Comparison of ENCODE assay signal across 11 cellular contexts in genomic region chr20:50982372-50982771, GRCh38. TPM values are rescaled to one million over a fixed set of nuclear protein-coding genes. Genes with fewer than 3 reads are reported as not detected.
DNase-seq lines count a peak whose midpoint lies in the region; ATAC-seq and TF ChIP-seq lines count a peak whose summit lies in the region.
"Had no signal": no experiment of that assay in that cellular context is flagged by ENCODE, and none has a peak within 500 bp of the region (broad histone marks: within the 10 kb centered on the region; RNA-seq: fewer than 3 reads in every experiment).

No MANE protein-coding gene starts in this region.

- peaks cover 55% of the 10 kb centered on the region for H3K27me3 Mint-ChIP-seq in stimulated activated naive CD8-positive, alpha-beta T cell treated with anti-CD3 and anti-CD28 coated beads, Interleukin-15, amount 100 ng/mL, for 72 hours

- TF ChIP-seq CTCF in fibroblast of the aortic adventitia (IDR thresholded peaks at IDR 0.05; ENCODE audit: insufficient read depth, low read length): no peak

- no peaks in the 10 kb centered on the region for H3K9me3 Mint-ChIP-seq in stimulated activated naive CD8-positive, alpha-beta T cell treated with anti-CD3 and anti-CD28 coated beads, Interleukin-15, amount 100 ng/mL, for 72 hours
- H3K9me3 Mint-ChIP-seq: activated naive CD4-positive, alpha-beta T cell treated with anti-CD3 and anti-CD28 coated beads, Interleukin-2, amount 50 U/mL, for 24 hours; CD4-positive, alpha-beta memory T cell; T-helper 1 cell treated with Interleukin-12 subunit alpha and Interleukin-12 subunit beta and Interleukin-4 antibody, amounts not matched to agents 30 μg/mL and 1 μg/mL, for 36 hours had no signal

- no peak overlapping the region for H3K4me3 Mint-ChIP-seq in stimulated activated naive CD8-positive, alpha-beta T cell treated with anti-CD3 and anti-CD28 coated beads, Interleukin-15, amount 100 ng/mL, for 72 hours
- H3K4me3 Mint-ChIP-seq: activated naive CD4-positive, alpha-beta T cell treated with anti-CD3 and anti-CD28 coated beads, Interleukin-2, amount 50 U/mL, for 24 hours; CD4-positive, alpha-beta memory T cell; T-helper 1 cell treated with Interleukin-12 subunit alpha and Interleukin-12 subunit beta and Interleukin-4 antibody, amounts not matched to agents 30 μg/mL and 1 μg/mL, for 36 hours had no signal

- H3K4me1 Mint-ChIP-seq in stimulated activated naive CD8-positive, alpha-beta T cell treated with anti-CD3 and anti-CD28 coated beads, Interleukin-15, amount 100 ng/mL, for 72 hours: peaks cover 20% of the 10 kb centered on the region

- DNase-seq in stimulated activated naive CD8-positive, alpha-beta T cell treated with anti-CD3 and anti-CD28 coated beads, Interleukin-15, Interleukin-2, amounts not matched to agents 100 U/mL and 50 U/mL, for 24 hours: peak; percentile 24
- no peak for DNase-seq in stimulated activated naive CD8-positive, alpha-beta T cell treated with anti-CD3 and anti-CD28 coated beads, Interleukin-15, amount 100 ng/mL, for 72 hours
- DNase-seq in RPMI7951 (ENCODE audit: low read depth) (peak; percentile 87), fibroblast of the aortic adventitia (ENCODE audit: low read depth) (peak; percentile 62), NCI-H1092 treated with DMSO at 0.1 percent for 48 hours (lab: John Stamatoyannopoulos, UW) (no peak)
- no peak for DNase-seq in effector CD4-positive, alpha-beta T cell
- DNase-seq: CD4-positive, alpha-beta memory T cell had no signal

- H3K27ac Mint-ChIP-seq in stimulated activated naive CD8-positive, alpha-beta T cell treated with anti-CD3 and anti-CD28 coated beads, Interleukin-15, amount 100 ng/mL, for 72 hours: no peak overlapping the region
- H3K27ac Mint-ChIP-seq: activated naive CD4-positive, alpha-beta T cell treated with anti-CD3 and anti-CD28 coated beads, Interleukin-2, amount 50 U/mL, for 24 hours; CD4-positive, alpha-beta memory T cell; T-helper 1 cell treated with Interleukin-12 subunit alpha and Interleukin-12 subunit beta and Interleukin-4 antibody, amounts not matched to agents 30 μg/mL and 1 μg/mL, for 36 hours had no signal

- no peak for ATAC-seq in stimulated activated naive CD8-positive, alpha-beta T cell treated with anti-CD3 and anti-CD28 coated beads, Interleukin-15, Interleukin-2, amounts not matched to agents 100 U/mL and 50 U/mL, for 24 hours
- no peak for ATAC-seq in stimulated activated naive CD8-positive, alpha-beta T cell treated with anti-CD3 and anti-CD28 coated beads, Interleukin-15, amount 100 ng/mL, for 72 hours
- no peak for ATAC-seq in GM18517 (IDR thresholded peaks at IDR 0.05; ENCODE audit: unreplicated experiment)
- ATAC-seq in GM18867 (IDR thresholded peaks at IDR 0.05; ENCODE audit: unreplicated experiment): no peak

- no peak overlapping the region for H3K4me3 ChIP-seq in fibroblast of the aortic adventitia (ENCODE audit: low read depth, low read length)

RNA-seq across cellular contexts. Expression of gene MOCS3, which starts 23.8 kb away (rescaled TPM):
- total RNA-seq in RPMI7951 (2014; rRNA removed; shearing (Covaris generic)): 10.1 and 12.1 TPM in 2 replicates
- total RNA-seq in fibroblast of the aortic adventitia (ENCODE audit: low replicate concordance): 3.8 and 7.9 TPM in 2 replicates

RNA-seq across cellular contexts. Expression of gene DPM1, which starts 24.0 kb away (rescaled TPM):
- 188 and 215 TPM in 2 replicates for total RNA-seq in RPMI7951 (2014; rRNA removed; shearing (Covaris generic))
- total RNA-seq in fibroblast of the aortic adventitia (ENCODE audit: low replicate concordance): 52.3 and 70.8 TPM in 2 replicates

RNA-seq across cellular contexts. Expression of gene KCNG1, which starts 40.5 kb away (rescaled TPM):
- 7.7 and 17.9 TPM in 2 replicates for total RNA-seq in RPMI7951 (2014; rRNA removed; shearing (Covaris generic))
- total RNA-seq in fibroblast of the aortic adventitia (ENCODE audit: low replicate concordance): 3.0 and 13.3 TPM in 2 replicates
- total RNA-seq: CD4-positive, alpha-beta memory T cell had no signal

RNA-seq across cellular contexts. Expression of gene ADNP, which starts 51.1 kb away (rescaled TPM):
- 36.3 and 43.1 TPM in 2 replicates for total RNA-seq in RPMI7951 (2014; rRNA removed; shearing (Covaris generic))
- 31.2 and 35.4 TPM in 2 replicates for total RNA-seq in fibroblast of the aortic adventitia (ENCODE audit: low replicate concordance)

Comparison
In these comparisons a context has a peak if more than half of its experiments do, and no peak if none do; other contexts are left out.
1. DNase-seq: peak in stimulated activated naive CD8-positive, alpha-beta T cell treated with anti-CD3 and anti-CD28 coated beads, Interleukin-15, Interleukin-2, amounts not matched to agents 100 U/mL and 50 U/mL, for 24 hours (single experiment), RPMI7951 (single experiment) and fibroblast of the aortic adventitia (single experiment); none in stimulated activated naive CD8-positive, alpha-beta T cell treated with anti-CD3 and anti-CD28 coated beads, Interleukin-15, amount 100 ng/mL, for 72 hours (0 of 2), NCI-H1092 treated with DMSO at 0.1 percent for 48 hours (single experiment) and effector CD4-positive, alpha-beta T cell (single experiment).